ENCODE assay signal across 8 cellular contexts in the genomic region with DNA sequence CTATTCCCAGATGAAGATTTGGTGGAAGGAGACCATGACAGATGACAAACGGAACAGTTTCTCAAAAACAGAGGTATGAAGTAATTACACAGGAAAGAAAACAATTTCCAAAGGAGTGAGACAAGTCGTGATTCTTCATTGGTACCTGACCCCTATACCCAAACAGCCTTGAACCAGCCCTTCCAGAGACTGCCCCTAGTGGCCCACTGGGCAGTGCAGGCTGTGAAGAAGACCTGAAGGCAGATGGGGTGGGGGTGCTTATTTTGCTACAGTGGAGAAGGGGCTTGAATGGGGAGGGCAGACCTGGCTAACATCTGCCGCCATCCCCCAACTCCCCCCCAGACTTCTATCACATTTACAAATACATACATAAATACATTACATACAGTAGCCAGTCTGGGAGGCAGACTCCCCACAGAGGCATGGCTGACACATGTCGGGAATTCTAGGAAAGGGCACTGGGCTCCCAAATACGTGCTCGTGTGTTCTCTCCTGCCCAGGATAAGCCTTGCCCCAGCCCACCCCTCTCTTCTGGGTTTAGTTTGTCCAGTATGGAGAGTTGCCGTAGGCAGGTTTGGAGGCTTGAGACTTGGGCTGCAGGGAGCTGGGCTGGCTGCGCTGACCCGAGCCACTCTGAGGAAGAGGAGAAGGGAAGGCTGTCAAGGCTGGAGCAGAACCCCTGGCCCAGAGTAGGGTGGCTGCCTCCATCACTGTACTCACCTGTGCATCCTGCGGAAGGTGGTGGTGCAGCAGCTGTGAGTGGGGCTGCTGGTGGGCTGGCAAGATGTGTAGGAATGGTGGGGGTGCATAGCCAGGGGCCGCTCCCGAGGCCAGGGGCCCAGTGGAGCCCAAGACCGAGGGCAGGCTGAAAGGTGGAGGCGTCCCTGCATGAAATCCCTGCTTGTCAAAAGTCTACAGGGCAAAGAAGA.
DNase-seq lines count a peak whose midpoint lies in the region; ATAC-seq and TF ChIP-seq lines count a peak whose summit lies in the region.

No MANE protein-coding gene starts in this region.

- no peak overlapping the region for H3K9ac ChIP-seq in OCI-LY3 (ENCODE audit: low read length)

- H3K9me3 ChIP-seq in OCI-LY3 (ENCODE audit: insufficient read depth, low read length) (no peaks in the 10 kb centered on the region), osteoblast (ENCODE audit: low read depth, low read length) (no peaks in the 10 kb centered on the region)

- H4K20me1 ChIP-seq in OCI-LY3 (ENCODE audit: insufficient read depth, low read length) (peaks cover 6% of the 10 kb centered on the region; the same call in 1 of the 2 replicates), osteoblast (ENCODE audit: insufficient read depth, low read length) (peaks cover 11% of the 10 kb centered on the region)

- TF ChIP-seq CTCF in 22Rv1 (IDR thresholded peaks at IDR 0.05) (peak; percentile 94), GM12864 (IDR thresholded peaks at IDR 0.05; ENCODE audit: low read depth, low read length, missing control alignments) (peak; percentile 85), OCI-LY3 (IDR thresholded peaks at IDR 0.05; ENCODE audit: low read depth, low read length) (peak; percentile 59), cardiac fibroblast (IDR thresholded peaks at IDR 0.05; ENCODE audit: low read depth, low read length) (peak; percentile 89), osteoblast (IDR thresholded peaks at IDR 0.05; ENCODE audit: extremely low read depth, low read depth, low read length) (peak; percentile 85)

- H3K4me1 ChIP-seq in OCI-LY3 (ENCODE audit: low read length) (no peaks in the 10 kb centered on the region), osteoblast (ENCODE audit: insufficient read depth, low read length) (peaks cover 4% of the 10 kb centered on the region)

- H2AFZ ChIP-seq in OCI-LY3 (ENCODE audit: low read depth, low read length) = no peak overlapping the region
- H2AFZ ChIP-seq in osteoblast (ENCODE audit: low read length) = no peak overlapping the region

- ATAC-seq in GM19455 (IDR thresholded peaks at IDR 0.05; ENCODE audit: unreplicated experiment) (no peak), GM21381 (IDR thresholded peaks at IDR 0.05; ENCODE audit: unreplicated experiment) (no peak), HG03025 (IDR thresholded peaks at IDR 0.05; ENCODE audit: low FRiP score, unreplicated experiment) (no peak)

- no peak overlapping the region for H3K4me2 ChIP-seq in OCI-LY3 (ENCODE audit: low read length)
- H3K4me2 ChIP-seq in osteoblast (ENCODE audit: insufficient read depth, low read length) = no peak overlapping the region

- H3K27ac ChIP-seq in 22Rv1 = peak overlapping the region; percentile 47
- H3K27ac ChIP-seq in OCI-LY3 (ENCODE audit: low read length) = no peak overlapping the region
- H3K27ac ChIP-seq in osteoblast (ENCODE audit: low read depth, low read length) = no peak overlapping the region

- H3K27me3 ChIP-seq in OCI-LY3 (ENCODE audit: low read depth, low read length) (no peaks in the 10 kb centered on the region), osteoblast (ENCODE audit: insufficient read depth, low read length) (no peaks in the 10 kb centered on the region)

- H3K4me3 ChIP-seq in GM12864 (ENCODE audit: low read depth, low read length) = no peak overlapping the region
- no peak overlapping the region for H3K4me3 ChIP-seq in OCI-LY3 (ENCODE audit: low read length)
- H3K4me3 ChIP-seq in cardiac fibroblast (replicated peaks in 1 of 2; ENCODE audit: low read depth in 2 of 2, low read length in 2 of 2) = no peak overlapping the region
- H3K4me3 ChIP-seq in osteoblast (ENCODE audit: insufficient read depth, low read length) = no peak overlapping the region

- peaks cover 3% of the 10 kb centered on the region; the same call in 1 of the 2 replicates for H3K79me2 ChIP-seq in OCI-LY3 (ENCODE audit: low read length)
- no peaks in the 10 kb centered on the region for H3K79me2 ChIP-seq in osteoblast (ENCODE audit: insufficient read depth, low read length)

- DNase-seq in GM12864 (ENCODE audit: low read depth) (no peak), cardiac fibroblast (ENCODE audit: low read depth in 2 of 2) (peak; percentile 35 to 45), osteoblast (ENCODE audit: insufficient read length, low spot score, missing footprints) (peak; percentile 77)

- H3K36me3 ChIP-seq in OCI-LY3 (replicated peaks; ENCODE audit: low read depth, low read length) = peaks cover 88% of the 10 kb centered on the region
- H3K36me3 ChIP-seq in osteoblast (ENCODE audit: insufficient read depth, low read length) = peaks cover 91% of the 10 kb centered on the region
